In genomic region chr10:30917790-30918189, GRCh38 we compare ENCODE assay signal across 23 cellular contexts.
"Had no signal": no experiment of that assay in that cellular context is flagged by ENCODE, and none has a peak within 500 bp of the region (broad histone marks: within the 10 kb centered on the region; RNA-seq: fewer than 3 reads in every experiment).

No MANE protein-coding gene starts in this region.

- H3K27ac ChIP-seq: epithelial cell of prostate, esophagus muscularis mucosa, heart right ventricle, left ventricle myocardium inferior, psoas muscle, right lobe of liver, skin epidermis, stomach, thoracic aorta had no signal

- H3K27me3 ChIP-seq: esophagus muscularis mucosa, heart right ventricle, right lobe of liver, stomach had no signal

- H3K4me1 ChIP-seq: right lobe of liver had no signal

- ATAC-seq: effector memory CD8-positive, alpha-beta T cell; heart right ventricle; right lobe of liver had no signal

- H3K4me3 ChIP-seq: esophagus muscularis mucosa, heart right ventricle, left ventricle myocardium inferior, lung, psoas muscle, right lobe of liver, skin epidermis, stomach, thoracic aorta had no signal

- H3K27me3 Mint-ChIP-seq: dendritic cell treated with granulocyte-macrophage colony-stimulating factor and Interleukin-4, amounts not matched to agents 40 ng/mL and 50 ng/mL, for 4 days; effector memory CD8-positive, alpha-beta T cell; naive B cell had no signal

- DNase-seq: central memory CD4-positive, alpha-beta T cell; effector memory CD8-positive, alpha-beta T cell; heart right ventricle; left ventricle myocardium inferior; mesendoderm; naive B cell; occipital lobe; psoas muscle; retina; right lobe of liver; stimulated activated CD4-positive, alpha-beta T cell treated with anti-CD3 and anti-CD28 coated beads, Interleukin-2, amount 100 ng/mL, for 24 hours; stimulated activated CD4-positive, alpha-beta T cell treated with anti-CD3 and anti-CD28 coated beads, Interleukin-4, amount 100 ng/mL, for 4 hours; stimulated activated naive CD4-positive, alpha-beta T cell; stomach; substantia nigra; trophoblast cell had no signal

- H3K4me3 Mint-ChIP-seq: dendritic cell treated with granulocyte-macrophage colony-stimulating factor and Interleukin-4, amounts not matched to agents 40 ng/mL and 50 ng/mL, for 4 days; effector memory CD8-positive, alpha-beta T cell; naive B cell; nephron had no signal

- H3K9me3 ChIP-seq: esophagus muscularis mucosa, heart right ventricle, left ventricle myocardium inferior, psoas muscle, right lobe of liver, stomach, thoracic aorta had no signal

- H3K36me3 ChIP-seq: left ventricle myocardium inferior, right lobe of liver, stomach, thoracic aorta had no signal

- H3K9me3 Mint-ChIP-seq: dendritic cell treated with granulocyte-macrophage colony-stimulating factor and Interleukin-4, amounts not matched to agents 40 ng/mL and 50 ng/mL, for 4 days; effector memory CD8-positive, alpha-beta T cell; nephron had no signal

- H3K4me1 Mint-ChIP-seq: naive B cell had no signal
